ENCODE assay signal across 8 cellular contexts in genomic region chr17:16215965-16216316, GRCh38. TPM values are rescaled to one million over a fixed set of nuclear protein-coding genes. Genes with fewer than 3 reads are reported as not detected.
DNase-seq lines count a peak whose midpoint lies in the region; ATAC-seq and TF ChIP-seq lines count a peak whose summit lies in the region.

No MANE protein-coding gene starts in this region.

- DNase-seq in cerebellar cortex (ENCODE audit: low spot score) (peak; percentile 60), left lobe of liver (ENCODE audit: low spot score) (no peak), cerebellar nuclear complex (lab: John Stamatoyannopoulos, UW) (no peak), NCI-H524 (lab: John Stamatoyannopoulos, UW) (no peak)
- peak; percentile 43 for DNase-seq in stimulated activated naive B cell treated with anti-CD40 and anti-IgM and Interleukin-4, amounts not matched to agents 10 μg/mL and 1 μg/mL and 100 μg/mL, for 72 hours

- peaks cover 21% of the 10 kb centered on the region; the same call in 1 of the 2 replicates for H4K20me1 ChIP-seq in OCI-LY3 (ENCODE audit: insufficient read depth, low read length)

- H3K27ac ChIP-seq in ACC112 (ENCODE audit: low read depth, low read length) = peak overlapping the region; percentile 82
- H3K27ac ChIP-seq in OCI-LY3 (ENCODE audit: low read length) = peak overlapping the region; percentile 87

- peaks cover 82% of the 10 kb centered on the region for H3K79me2 ChIP-seq in ACC112 (ENCODE audit: control insufficient read depth, insufficient read depth, low read length, unreplicated experiment)
- peaks cover 79% of the 10 kb centered on the region for H3K79me2 ChIP-seq in OCI-LY3 (ENCODE audit: low read length)

- peak overlapping the region; percentile 91 for H3K9ac ChIP-seq in OCI-LY3 (ENCODE audit: low read length)

- H3K4me1 Mint-ChIP-seq in stimulated activated naive B cell treated with anti-CD40 and anti-IgM and Interleukin-4, amounts not matched to agents 10 μg/mL and 1 μg/mL and 100 μg/mL, for 72 hours = peaks cover 9 to 49% of the 10 kb centered on the region in 2 donors

- H3K9me3 ChIP-seq in OCI-LY3 (ENCODE audit: insufficient read depth, low read length) = no peaks in the 10 kb centered on the region

- no peak for TF ChIP-seq CTCF in OCI-LY3 (IDR thresholded peaks at IDR 0.05; ENCODE audit: low read depth, low read length)

- no peaks in the 10 kb centered on the region for H3K36me3 ChIP-seq in ACC112 (ENCODE audit: insufficient read depth, low read length)
- no peaks in the 10 kb centered on the region for H3K36me3 ChIP-seq in OCI-LY3 (replicated peaks; ENCODE audit: low read depth, low read length)

- H3K27ac Mint-ChIP-seq in stimulated activated naive B cell treated with anti-CD40 and anti-IgM and Interleukin-4, amounts not matched to agents 10 μg/mL and 1 μg/mL and 100 μg/mL, for 72 hours = peak overlapping the region; percentile 97

- H3K27me3 ChIP-seq in ACC112 (ENCODE audit: insufficient read depth, low read length) (no peaks in the 10 kb centered on the region), OCI-LY3 (ENCODE audit: low read depth, low read length) (no peaks in the 10 kb centered on the region)

- H3K4me3 Mint-ChIP-seq in stimulated activated naive B cell treated with anti-CD40 and anti-IgM and Interleukin-4, amounts not matched to agents 10 μg/mL and 1 μg/mL and 100 μg/mL, for 72 hours = peak overlapping the region; percentile 96 to 98

- H2AFZ ChIP-seq in ACC112 (ENCODE audit: low read length, unreplicated experiment) = peak overlapping the region; percentile 89
- H2AFZ ChIP-seq in OCI-LY3 (ENCODE audit: low read depth, low read length) = no peak overlapping the region; the same call in 1 of the 2 replicates

- peak; percentile 3 for ATAC-seq in GM19372 (IDR thresholded peaks at IDR 0.05; ENCODE audit: low read depth, unreplicated experiment)
- peak; percentile 15 for ATAC-seq in left lobe of liver
- ATAC-seq in stimulated activated naive B cell treated with anti-CD40 and anti-IgM and Interleukin-4, amounts not matched to agents 10 μg/mL and 1 μg/mL and 100 μg/mL, for 72 hours (replicated peaks) = peak in 1 of 2 donors; percentile 8

- no peaks in the 10 kb centered on the region for H3K27me3 Mint-ChIP-seq in stimulated activated naive B cell treated with anti-CD40 and anti-IgM and Interleukin-4, amounts not matched to agents 10 μg/mL and 1 μg/mL and 100 μg/mL, for 72 hours

- peak overlapping the region; percentile 82 for H3K4me3 ChIP-seq in ACC112 (ENCODE audit: low read depth, low read length)
- peak overlapping the region; percentile 97 for H3K4me3 ChIP-seq in OCI-LY3 (ENCODE audit: low read length)

- peak overlapping the region; percentile 87 for H3K4me2 ChIP-seq in OCI-LY3 (ENCODE audit: low read length)

- H3K4me1 ChIP-seq in ACC112 (ENCODE audit: control insufficient read depth, insufficient read depth, low read length, unreplicated experiment) (peaks cover 15% of the 10 kb centered on the region), OCI-LY3 (ENCODE audit: low read length) (peaks cover 17% of the 10 kb centered on the region; the same call in 1 of the 2 replicates)

- peaks cover 0 to 5% of the 10 kb centered on the region in 2 donors for H3K36me3 Mint-ChIP-seq in stimulated activated naive B cell treated with anti-CD40 and anti-IgM and Interleukin-4, amounts not matched to agents 10 μg/mL and 1 μg/mL and 100 μg/mL, for 72 hours

- no peaks in the 10 kb centered on the region for H3K9me3 Mint-ChIP-seq in stimulated activated naive B cell treated with anti-CD40 and anti-IgM and Interleukin-4, amounts not matched to agents 10 μg/mL and 1 μg/mL and 100 μg/mL, for 72 hours

RNA-seq across cellular contexts. Expression of gene NCOR1, which starts 0.6 kb away (rescaled TPM):
- 58.1 TPM for total RNA-seq in left lobe of liver

RNA-seq across cellular contexts. Expression of gene PIGL, which starts 1.1 kb away (rescaled TPM):
- 18.5 TPM for total RNA-seq in left lobe of liver

Comparison
In these comparisons a context has a peak if more than half of its experiments do, and no peak if none do; other contexts are left out.
1. DNase-seq: peak in cerebellar cortex (single experiment) and stimulated activated naive B cell treated with anti-CD40 and anti-IgM and Interleukin-4, amounts not matched to agents 10 μg/mL and 1 μg/mL and 100 μg/mL, for 72 hours (single experiment); none in left lobe of liver (single experiment), cerebellar nuclear complex (0 of 2) and NCI-H524 (0 of 2).